ENCODE assay signal across 29 cellular contexts in the genomic region with DNA sequence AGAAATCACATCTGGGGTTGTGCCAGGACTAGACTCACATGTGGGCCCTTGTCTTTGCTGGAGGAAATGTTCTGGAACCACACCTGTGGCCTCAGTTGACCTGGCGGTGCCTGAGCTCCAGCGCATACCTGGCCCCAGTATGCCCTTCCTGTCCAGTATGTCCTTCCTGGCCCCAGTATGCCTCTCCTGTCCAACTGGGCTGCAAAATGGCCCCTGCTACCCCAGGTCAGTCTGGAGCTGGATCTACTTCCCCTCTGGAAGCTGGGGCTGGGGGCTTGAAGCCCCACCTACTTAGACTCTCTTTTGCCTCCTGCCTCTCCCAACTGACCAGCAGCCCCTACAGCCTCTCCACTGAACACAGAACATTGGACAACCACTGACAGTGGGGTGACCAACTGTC. TPM values are rescaled to one million over a fixed set of nuclear protein-coding genes. Genes with fewer than 3 reads are reported as not detected.
"Had no signal": no experiment of that assay in that cellular context is flagged by ENCODE, and none has a peak within 500 bp of the region (broad histone marks: within the 10 kb centered on the region; RNA-seq: fewer than 3 reads in every experiment).

No MANE protein-coding gene starts in this region.

- H3K9me3 Mint-ChIP-seq: immature natural killer cell; naive thymus-derived CD4-positive, alpha-beta T cell; natural killer cell treated with Interleukin-12 subunit alpha and Interleukin-12 subunit beta and Interleukin-15 and Interleukin-18, amount 100 ng/mL, for 72 hours; neural crest cell; stimulated activated memory B cell treated with anti-CD40 and anti-IgM and Interleukin-4, amounts not matched to agents 10 μg/mL and 1 μg/mL and 100 μg/mL, for 72 hours; stimulated activated naive CD8-positive, alpha-beta T cell treated with anti-CD3 and anti-CD28 coated beads, Interleukin-15, amount 100 ng/mL, for 72 hours; type B pancreatic cell had no signal

- H3K4me3 ChIP-seq: left lung, lower lobe of right lung, ovary, prostate gland, tibial nerve, vagina had no signal

- H3K36me3 ChIP-seq: left lung, lower lobe of right lung, ovary, prostate gland, tibial nerve, vagina had no signal

- H3K4me3 Mint-ChIP-seq: immature natural killer cell; naive thymus-derived CD4-positive, alpha-beta T cell; natural killer cell treated with Interleukin-12 subunit alpha and Interleukin-12 subunit beta and Interleukin-15 and Interleukin-18, amount 100 ng/mL, for 72 hours; neural crest cell; stimulated activated memory B cell treated with anti-CD40 and anti-IgM and Interleukin-4, amounts not matched to agents 10 μg/mL and 1 μg/mL and 100 μg/mL, for 72 hours; stimulated activated naive CD8-positive, alpha-beta T cell treated with anti-CD3 and anti-CD28 coated beads, Interleukin-15, amount 100 ng/mL, for 72 hours; type B pancreatic cell had no signal

- DNase-seq: hypothalamus; immature natural killer cell; kidney; left colon; left lung; lower lobe of right lung; mammary epithelial cell; mesenchymal stem cell; naive thymus-derived CD4-positive, alpha-beta T cell; retina; right cardiac atrium; small intestine; stimulated activated CD4-positive, alpha-beta T cell treated with anti-CD3 and anti-CD28 coated beads, Interleukin-1b, Interleukin-23, amount 100 ng/mL, for 48 hours; stimulated activated CD4-positive, alpha-beta T cell treated with anti-CD3 and anti-CD28 coated beads, Interleukin-2, amount 100 ng/mL, for 48 hours; stimulated activated CD4-positive, alpha-beta T cell treated with anti-CD3 and anti-CD28 coated beads, Interleukin-4, amount 100 ng/mL, for 4 hours; stimulated activated CD8-positive, alpha-beta memory T cell treated with anti-CD3 and anti-CD28 coated beads, Interleukin-4, amount 100 ng/mL, for 48 hours; stimulated activated naive CD4-positive, alpha-beta T cell treated with Interleukin-2 at 50 U/mL for 16 hours; stimulated activated naive CD8-positive, alpha-beta T cell treated with anti-CD3 and anti-CD28 coated beads, Interleukin-15, amount 100 ng/mL, for 72 hours; substantia nigra had no signal

- H3K4me1 ChIP-seq: left lung, lower lobe of right lung, prostate gland, tibial nerve, vagina had no signal

- H3K27me3 Mint-ChIP-seq: stimulated activated memory B cell treated with anti-CD40 and anti-IgM and Interleukin-4, amounts not matched to agents 10 μg/mL and 1 μg/mL and 100 μg/mL, for 72 hours had no signal

- ATAC-seq: left colon; left lung; lower lobe of right lung; naive thymus-derived CD4-positive, alpha-beta T cell; natural killer cell treated with Interleukin-12 subunit alpha and Interleukin-12 subunit beta and Interleukin-15 and Interleukin-18, amount 100 ng/mL, for 72 hours; right cardiac atrium; sciatic nerve; stimulated activated memory B cell treated with anti-CD40 and anti-IgM and Interleukin-4, amounts not matched to agents 10 μg/mL and 1 μg/mL and 100 μg/mL, for 72 hours; stimulated activated naive CD8-positive, alpha-beta T cell treated with anti-CD3 and anti-CD28 coated beads, Interleukin-15, amount 100 ng/mL, for 72 hours had no signal

- H3K27me3 ChIP-seq: left lung, ovary, tibial nerve, vagina had no signal

- H3K27ac ChIP-seq: left lung, lower lobe of right lung, ovary, prostate gland, tibial nerve, vagina had no signal

- H3K9me3 ChIP-seq: left lung, lower lobe of right lung, ovary, prostate gland, tibial nerve, vagina had no signal

- H3K27ac Mint-ChIP-seq: immature natural killer cell; naive thymus-derived CD4-positive, alpha-beta T cell; natural killer cell treated with Interleukin-12 subunit alpha and Interleukin-12 subunit beta and Interleukin-15 and Interleukin-18, amount 100 ng/mL, for 72 hours; stimulated activated memory B cell treated with anti-CD40 and anti-IgM and Interleukin-4, amounts not matched to agents 10 μg/mL and 1 μg/mL and 100 μg/mL, for 72 hours; stimulated activated naive CD8-positive, alpha-beta T cell treated with anti-CD3 and anti-CD28 coated beads, Interleukin-15, amount 100 ng/mL, for 72 hours; type B pancreatic cell had no signal

- H3K4me1 Mint-ChIP-seq: immature natural killer cell, neural crest cell had no signal

- H3K36me3 Mint-ChIP-seq: immature natural killer cell; naive thymus-derived CD4-positive, alpha-beta T cell; natural killer cell treated with Interleukin-12 subunit alpha and Interleukin-12 subunit beta and Interleukin-15 and Interleukin-18, amount 100 ng/mL, for 72 hours; stimulated activated memory B cell treated with anti-CD40 and anti-IgM and Interleukin-4, amounts not matched to agents 10 μg/mL and 1 μg/mL and 100 μg/mL, for 72 hours; type B pancreatic cell had no signal

RNA-seq across cellular contexts. Expression of gene RASGRF1, which starts 15.3 kb away (rescaled TPM):
- total RNA-seq: mononuclear cell, vagina had no signal
